8 cellular contexts compared by ENCODE assay signal in the genomic region with DNA sequence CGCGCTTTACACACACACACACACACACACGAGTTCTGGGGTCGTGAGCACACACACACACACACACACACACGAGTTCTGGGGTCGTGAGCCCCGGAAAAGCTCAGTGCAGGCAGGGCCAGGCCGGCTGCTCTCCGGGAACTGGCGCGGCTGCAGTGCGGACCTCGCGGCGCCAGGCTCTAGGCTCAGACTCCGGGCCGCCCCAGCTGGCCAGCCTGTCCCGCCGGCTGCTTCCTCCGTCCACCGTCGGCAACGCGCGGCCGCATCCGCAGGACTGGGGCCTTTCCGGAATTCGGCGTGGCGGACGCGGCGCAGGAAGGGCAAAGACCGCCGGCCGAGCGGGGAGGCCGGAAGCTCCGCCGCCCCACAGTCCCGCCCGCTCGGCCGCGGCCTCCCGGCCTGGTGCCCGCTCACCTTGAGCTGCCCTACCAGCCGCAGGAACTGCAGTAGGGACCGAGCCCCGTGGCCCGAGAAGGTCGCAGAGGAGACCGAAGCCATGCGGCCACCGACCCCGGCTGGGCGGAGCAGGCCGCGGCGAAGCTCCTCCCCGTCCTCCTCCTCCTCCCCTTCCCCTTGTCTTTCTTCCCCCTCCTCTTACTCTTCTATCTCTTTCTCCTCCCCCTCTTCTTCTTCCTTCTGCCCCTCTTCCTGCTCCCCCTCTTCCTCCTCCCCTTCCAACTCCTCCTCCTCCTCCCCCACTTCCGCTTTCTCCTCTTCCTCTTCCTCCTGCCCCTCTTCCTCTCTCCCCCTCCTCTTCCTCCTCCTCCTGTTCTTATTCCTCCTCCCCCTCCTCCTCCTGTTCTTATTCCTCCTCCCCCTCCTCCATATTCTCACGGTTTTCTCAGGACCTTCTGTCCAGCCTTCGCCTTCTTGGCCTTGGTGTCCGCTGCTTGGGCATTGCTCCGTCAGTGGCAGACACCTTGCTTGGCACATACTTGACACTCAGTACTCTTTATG. TPM values are rescaled to one million over a fixed set of nuclear protein-coding genes. Genes with fewer than 3 reads are reported as not detected.
A peak's percentile ranks its signal among the peaks of the same experiment; 100 is the strongest.
DNase-seq lines count a peak whose midpoint lies in the region; ATAC-seq, FAIRE-seq and TF ChIP-seq lines count a peak whose summit lies in the region.

A gene with protein sequence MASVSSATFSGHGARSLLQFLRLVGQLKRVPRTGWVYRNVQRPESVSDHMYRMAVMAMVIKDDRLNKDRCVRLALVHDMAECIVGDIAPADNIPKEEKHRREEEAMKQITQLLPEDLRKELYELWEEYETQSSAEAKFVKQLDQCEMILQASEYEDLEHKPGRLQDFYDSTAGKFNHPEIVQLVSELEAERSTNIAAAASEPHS (minus strand): TSS at position 533 of the 957 bp plus-strand sequence. CDS start 35 bp downstream, at position 498.

- peak; percentile 33 for ATAC-seq in CD4-positive, alpha-beta T cell (ENCODE audit: poor library complexity)
- peak; percentile 72 for ATAC-seq in HG03378 (IDR thresholded peaks at IDR 0.05; ENCODE audit: unreplicated experiment)

- peaks cover 64% of the 10 kb centered on the region for H3K4me1 Mint-ChIP-seq in CD4-positive, alpha-beta T cell (ENCODE audit: low read depth)

- no peaks in the 10 kb centered on the region for H3K9me3 Mint-ChIP-seq in CD4-positive, alpha-beta T cell

- H3K27ac ChIP-seq in CD4-positive, alpha-beta T cell (ENCODE audit: low read depth, low read length): peak within 1 kb of the TSS; percentile 66
- H3K27ac ChIP-seq in esophagus squamous epithelium (peak within 1 kb of the TSS; percentile 87 to 94 (median 92)), stomach (peak within 1 kb of the TSS; percentile 90 to 95 (median 93))

- POLR2A ChIA-PET in CD4-positive, alpha-beta T cell (lab: Charles Lee): interaction anchor here (1.4 to 6.2 kb wide), 6 partner anchors 9 to 685 kb away, joined by 6 to 44 read pairs (median 11); partner anchors contain the start of genes NCOA7 and TRMT11

- peak in 1 of 4 donors; percentile 26 for TF ChIP-seq POLR2A in esophagus squamous epithelium (IDR thresholded peaks at IDR 0.05)
- TF ChIP-seq POLR2A in stomach (IDR thresholded peaks at IDR 0.05): no peak

- H3K4me3 ChIP-seq in esophagus squamous epithelium (peak within 1 kb of the TSS; percentile 65 to 95 (median 66)), stomach (peak within 1 kb of the TSS; percentile 70 to 84 (median 74))

- H3K36me3 Mint-ChIP-seq in CD4-positive, alpha-beta T cell (ENCODE audit: low read depth): peaks cover 42% of the 10 kb centered on the region

- H3K4me1 ChIP-seq in esophagus squamous epithelium: peaks cover 11 to 65% (median 19%) of the 10 kb centered on the region in 3 donors
- peaks cover 10 to 28% (median 17%) of the 10 kb centered on the region in 4 donors for H3K4me1 ChIP-seq in stomach

- H3K36me3 ChIP-seq in esophagus squamous epithelium (peaks cover 0 to 36% (median 5%) of the 10 kb centered on the region in 3 donors), stomach (peaks cover 2 to 31% (median 28%) of the 10 kb centered on the region in 4 donors)

- H3K4me3 Mint-ChIP-seq in CD4-positive, alpha-beta T cell: peak within 1 kb of the TSS; percentile 91

- intact Hi-C loops in CD4-positive, alpha-beta T cell (cut with DNase I, micrococcal nuclease): loop anchor here (5.0 kb wide), 2 partner anchors 686 to 1911 kb away; partner anchors contain the start of gene TRMT11 (in 1 of the 2)
- intact Hi-C loops in esophagus squamous epithelium (cut with DNase I) (no loop called here), stomach (cut with DNase I; ENCODE audit: low total_unique reads) (loop anchor here (5.0 kb wide), 1 partner anchor 149 kb away; the partner anchor contains the start of gene TPD52L1)

- peak; percentile 76 for FAIRE-seq in GM19239 (lab: Jason Lieb, UNC)

- CTCF ChIA-PET in CD4-positive, alpha-beta T cell (lab: Charles Lee): interaction anchor here (1.0 kb wide), 1 partner anchor 490 kb away, joined by 5 read pairs; the partner anchor contains the start of gene NCOA7

- no peaks in the 10 kb centered on the region for H3K27me3 ChIP-seq in CD4-positive, alpha-beta T cell (ENCODE audit: control insufficient read depth, insufficient read depth, low read length)
- no peaks in the 10 kb centered on the region for H3K27me3 ChIP-seq in esophagus squamous epithelium
- no peaks in the 10 kb centered on the region for H3K27me3 ChIP-seq in stomach

- peak in 9 of 10 experiments; percentile 9 to 51 (median 29) for DNase-seq in CD4-positive, alpha-beta T cell
- peak; percentile 70 for DNase-seq in GM19239 (ENCODE audit: insufficient read length, low spot score)
- peak; percentile 83 for DNase-seq in OCI-M1 (lab: John Stamatoyannopoulos, UW)
- peak; percentile 59 to 73 for DNase-seq in activated T-cell treated with anti-CD3 and anti-CD28 coated beads, Interleukin-2, amount 50 U/mL, for 48 hours
- peak; percentile 5 for DNase-seq in esophagus squamous epithelium (lab: John Stamatoyannopoulos, UW)
- DNase-seq in myocyte (ENCODE audit: low read depth): peak; percentile 82
- peak; percentile 78 for DNase-seq in stomach

- no peak for TF ChIP-seq EP300 in stomach (IDR thresholded peaks at IDR 0.05)

- H3K27ac Mint-ChIP-seq in CD4-positive, alpha-beta T cell: peak within 1 kb of the TSS; percentile 90

- H3K27me3 Mint-ChIP-seq in CD4-positive, alpha-beta T cell: peaks cover 5% of the 10 kb centered on the region

- no peaks in the 10 kb centered on the region for H3K9me3 ChIP-seq in CD4-positive, alpha-beta T cell (ENCODE audit: control insufficient read depth, low read length)
- H3K9me3 ChIP-seq in esophagus squamous epithelium (no peaks in the 10 kb centered on the region), stomach (no peaks in the 10 kb centered on the region)

- TF ChIP-seq CTCF in CD4-positive, alpha-beta T cell (IDR thresholded peaks at IDR 0.05): no peak
- TF ChIP-seq CTCF in esophagus squamous epithelium (IDR thresholded peaks at IDR 0.05) (no peak), stomach (IDR thresholded peaks at IDR 0.05) (no peak)

- WGBS in esophagus squamous epithelium, 2 donors: 12 to 15% methylated on average over 20 to 23 of the region's 67 CpGs
- 5 to 11% (median 5%) methylated on average over 29 to 67 of the region's 67 CpGs for WGBS in stomach, 5 donors

RNA-seq across cellular contexts. Expression of the gene that starts here (rescaled TPM):
- 10 to 100 TPM; 19.4 to 21.6 TPM for total RNA-seq in CD4-positive, alpha-beta T cell
- total RNA-seq in esophagus squamous epithelium: 10 to 100 TPM; 49.2 to 84.7 (median 53.3) TPM
- 65.9 and 66.5 TPM in 2 replicates for total RNA-seq in myocyte
- 85.0 TPM for polyA plus RNA-seq in myocyte (2012)
- total RNA-seq in stomach: 10 to 100 TPM in 3 of 5 donors, 1 to 10 TPM in 1, not detected in 1; 7.6 to 48.0 (median 28.5) TPM
- 100 to 1,000 TPM in 2 of 3 donors, 10 to 100 TPM in 1; 84.5 to 145 (median 110) TPM for polyA plus RNA-seq in stomach

Comparison
In these comparisons a context has a peak if more than half of its experiments do, and no peak if none do; other contexts are left out.
1. Peak in every context shown above with its lines: DNase-seq, ATAC-seq, H3K4me3 ChIP-seq and H3K27ac ChIP-seq.
2. DNase-seq: peak in every context shown above with its lines; median percentile 83 in OCI-M1; 82 in myocyte; 78 in stomach; 70 in GM19239; 66 in activated T-cell treated with anti-CD3 and anti-CD28 coated beads, Interleukin-2, amount 50 U/mL, for 48 hours; 29 in CD4-positive, alpha-beta T cell; 5 in esophagus squamous epithelium.